Comparison of ENCODE assay signal across 11 cellular contexts in genomic region chr4:86928400-86929255, GRCh38. TPM values are rescaled to one million over a fixed set of nuclear protein-coding genes. Genes with fewer than 3 reads are reported as not detected.
DNase-seq lines count a peak whose midpoint lies in the region; ATAC-seq and TF ChIP-seq lines count a peak whose summit lies in the region.
"Had no signal": no experiment of that assay in that cellular context is flagged by ENCODE, and none has a peak within 500 bp of the region (broad histone marks: within the 10 kb centered on the region; RNA-seq: fewer than 3 reads in every experiment).

No MANE protein-coding gene starts in this region.

- no TSS peak for BruUV-seq in PC-3 (replicated peaks; lab: Mats Ljungman, UMichigan)

- H3K4me2 ChIP-seq in PC-3 (ENCODE audit: low read length): peak overlapping the region; percentile 61
- no peak overlapping the region for H3K4me2 ChIP-seq in Karpas-422 (ENCODE audit: low read depth, low read length, poor library complexity, severe bottlenecking)

- intact Hi-C loops in PC-3 (cut with micrococcal nuclease): no loop called here
- intact Hi-C loops in spleen (cut with DNase I; ENCODE audit: low total_unique reads): loop anchor here (10.0 kb wide), 1 partner anchor 296 kb away; the partner anchor contains the start of gene KLHL8

- H4K20me1 ChIP-seq in PC-3 (ENCODE audit: low read length) (no peaks in the 10 kb centered on the region), Karpas-422 (ENCODE audit: insufficient read depth, low read depth, low read length) (no peaks in the 10 kb centered on the region)

- H3K27me3 ChIP-seq in ACC112 (ENCODE audit: insufficient read depth, low read length) (no peaks in the 10 kb centered on the region), PC-3 (ENCODE audit: low read length) (no peaks in the 10 kb centered on the region), spleen (replicated peaks in 1 of 7) (no peaks in the 10 kb centered on the region), Karpas-422 (ENCODE audit: low read length) (no peaks in the 10 kb centered on the region), HAP-1 (ENCODE audit: low read depth) (no peaks in the 10 kb centered on the region)

- 69 to 77% (median 72%) methylated on average over 10 of the region's 10 CpGs for WGBS in spleen, 5 donors

- H3K9me2 ChIP-seq in PC-3 (replicated peaks; ENCODE audit: low read length): no peaks in the 10 kb centered on the region
- no peaks in the 10 kb centered on the region for H3K9me2 ChIP-seq in Karpas-422 (replicated peaks; ENCODE audit: insufficient read depth, low read length)

- H3F3A ChIP-seq in PC-3 (ENCODE audit: low read length, unreplicated experiment): peaks cover 4% of the 10 kb centered on the region

- peak; percentile 42 for ATAC-seq in GM19372 (IDR thresholded peaks at IDR 0.05; ENCODE audit: low read depth, unreplicated experiment)
- ATAC-seq in PC-3: no peak
- ATAC-seq in left lobe of liver: peak; percentile 12

- H3K27ac ChIP-seq in ACC112 (ENCODE audit: low read depth, low read length): peak overlapping the region; percentile 87
- peak overlapping the region; percentile 74 for H3K27ac ChIP-seq in PC-3 (ENCODE audit: low read length)
- H3K27ac ChIP-seq in spleen: no peak overlapping the region
- no peak overlapping the region for H3K27ac ChIP-seq in Karpas-422 (ENCODE audit: low read length)
- H3K27ac ChIP-seq: C4-2B had no signal

- DNase-seq in PC-3: no peak
- no peak for DNase-seq in left lobe of liver (ENCODE audit: low spot score)
- DNase-seq in spleen: no peak
- DNase-seq in Karpas-422: no peak
- no peak for DNase-seq in iPS-NIHi7 (ENCODE audit: extremely low spot score)
- no peak for DNase-seq in HAP-1 (ENCODE audit: low spot score in 2 of 2)
- DNase-seq: immature natural killer cell, NCI-H1694 had no signal

- H3K79me2 ChIP-seq in ACC112 (ENCODE audit: control insufficient read depth, insufficient read depth, low read length, unreplicated experiment) (peaks cover 6% of the 10 kb centered on the region), PC-3 (ENCODE audit: low read length) (no peaks in the 10 kb centered on the region), Karpas-422 (ENCODE audit: low read length) (no peaks in the 10 kb centered on the region)

- no peak for TF ChIP-seq CTCF in PC-3 (conservative IDR thresholded peaks at IDR 0.05; ENCODE audit: low read depth, low read length)
- no peak for TF ChIP-seq CTCF in spleen (IDR thresholded peaks at IDR 0.05 in 8 of 11, conservative IDR thresholded peaks at IDR 0.05 in 3 of 11)

- peak overlapping the region; percentile 26; the same call in 1 of the 2 replicates for H3K4me3 ChIP-seq in ACC112 (ENCODE audit: low read depth, low read length)
- H3K4me3 ChIP-seq in PC-3 (ENCODE audit: low read length): no peak overlapping the region
- no peak overlapping the region for H3K4me3 ChIP-seq in spleen
- H3K4me3 ChIP-seq in Karpas-422 (ENCODE audit: low read length): no peak overlapping the region
- no peak overlapping the region for H3K4me3 ChIP-seq in HAP-1

- CTCF ChIA-PET in PC-3 (lab: Charles Lee): no interaction called here

- POLR2A ChIA-PET in PC-3 (lab: Charles Lee; ENCODE audit: unreplicated experiment): no interaction called here

- H2AFZ ChIP-seq in ACC112 (ENCODE audit: low read length, unreplicated experiment) (no peak overlapping the region), PC-3 (ENCODE audit: low read length) (no peak overlapping the region), Karpas-422 (ENCODE audit: low read length) (no peak overlapping the region)

- peaks cover 54% of the 10 kb centered on the region for H3K4me1 ChIP-seq in ACC112 (ENCODE audit: control insufficient read depth, insufficient read depth, low read length, unreplicated experiment)
- peaks cover 22% of the 10 kb centered on the region for H3K4me1 ChIP-seq in PC-3 (ENCODE audit: insufficient read depth, low read length)
- H3K4me1 ChIP-seq in spleen: peaks cover under 1 to 33% (median 19%) of the 10 kb centered on the region in 6 donors
- peaks cover 37% of the 10 kb centered on the region for H3K4me1 ChIP-seq in Karpas-422 (ENCODE audit: low read length)
- no peaks in the 10 kb centered on the region; the same call in 1 of the 2 replicates for H3K4me1 ChIP-seq in HAP-1

- H3K9me3 ChIP-seq in PC-3 (ENCODE audit: low read length): no peaks in the 10 kb centered on the region
- H3K9me3 ChIP-seq in spleen: no peaks in the 10 kb centered on the region
- H3K9me3 ChIP-seq in Karpas-422 (ENCODE audit: low read length): no peaks in the 10 kb centered on the region
- H3K9me3 ChIP-seq in HAP-1: no peaks in the 10 kb centered on the region

- H3K36me3 ChIP-seq in ACC112 (ENCODE audit: insufficient read depth, low read length): peaks cover 10% of the 10 kb centered on the region; the same call in 1 of the 2 replicates
- H3K36me3 ChIP-seq in PC-3 (ENCODE audit: low read depth, low read length): no peaks in the 10 kb centered on the region
- peaks cover 0 to 5% (median 0%) of the 10 kb centered on the region in 6 donors for H3K36me3 ChIP-seq in spleen
- H3K36me3 ChIP-seq in Karpas-422 (ENCODE audit: insufficient read depth, low read length): no peaks in the 10 kb centered on the region
- H3K36me3 ChIP-seq in HAP-1 (replicated peaks): no peaks in the 10 kb centered on the region

- in situ Hi-C loops in HAP-1 (cut with MboI; ENCODE audit: low sequenced_read_pairs): loop anchor here (10.0 kb wide), 1 partner anchor 306 kb away; no protein-coding TSS in a partner anchor

- no peak overlapping the region for H3K9ac ChIP-seq in PC-3 (ENCODE audit: low read length)
- H3K9ac ChIP-seq in Karpas-422 (ENCODE audit: low read length): no peak overlapping the region

- TF ChIP-seq POLR2A in spleen (IDR thresholded peaks at IDR 0.05): no peak

RNA-seq across cellular contexts. Expression of gene AFF1, which starts 6.2 kb away (rescaled TPM):
- total RNA-seq in PC-3 (2014; rRNA removed) (8.1 and 9.4 TPM in 2 replicates), left lobe of liver (37.2 TPM), spleen (100 to 1,000 TPM in 3 of 7 donors, 10 to 100 TPM in 4; 75.4 to 119 (median 99.6) TPM)
- 1 to 10 TPM; 4.4 to 8.2 (median 5.4) TPM for polyA plus RNA-seq in spleen
- total RNA-seq in Karpas-422 (2014; rRNA removed; shearing (Covaris generic); ENCODE audit: low replicate concordance): 4.0 and 6.6 TPM in 2 replicates

RNA-seq across cellular contexts. Expression of gene C4orf36, which starts 36.4 kb away (rescaled TPM):
- total RNA-seq in PC-3 (2014; rRNA removed): 1.8 and 2.0 TPM in 2 replicates
- total RNA-seq in left lobe of liver: not detected
- total RNA-seq in spleen: 1 to 10 TPM in 1 of 7 donors, under 1 TPM in 1, not detected in 5; 0.82 to 1.1 TPM
- polyA plus RNA-seq in spleen: under 1 TPM in 1 of 3 donors, not detected in 2; 0.17 TPM
- not detected in 2 replicates for total RNA-seq in Karpas-422 (2014; rRNA removed; shearing (Covaris generic); ENCODE audit: low replicate concordance)

Comparison
In these comparisons a context has a peak if more than half of its experiments do, and no peak if none do; other contexts are left out.
1. H3K27ac ChIP-seq: peak in ACC112 (single experiment) and PC-3 (single experiment); none in spleen (0 of 8) and Karpas-422 (single experiment).